In genomic region chr15:63480441-63480821, GRCh38 we compare ENCODE assay signal across 12 cellular contexts. TPM values are rescaled to one million over a fixed set of nuclear protein-coding genes. Genes with fewer than 3 reads are reported as not detected.
A peak's percentile ranks its signal among the peaks of the same experiment; 100 is the strongest.
DNase-seq lines count a peak whose midpoint lies in the region; ATAC-seq and TF ChIP-seq lines count a peak whose summit lies in the region.
"Had no signal": no experiment of that assay in that cellular context is flagged by ENCODE, and none has a peak within 500 bp of the region (broad histone marks: within the 10 kb centered on the region; RNA-seq: fewer than 3 reads in every experiment).

No MANE protein-coding gene starts in this region.

- H3K9me3 Mint-ChIP-seq in stimulated activated naive CD8-positive, alpha-beta T cell treated with anti-CD3 and anti-CD28 coated beads, Interleukin-15, Interleukin-2, amounts not matched to agents 100 ng/mL and 50 ng/mL, for 24 hours, result no peaks in the 10 kb centered on the region
- H3K9me3 Mint-ChIP-seq in activated B cell treated with CpG ODN at 0.5 μM for 24 hours, result no peaks in the 10 kb centered on the region

- no peak for TF ChIP-seq POLR2A in lower leg skin (IDR thresholded peaks at IDR 0.05)

- TF ChIP-seq CTCF in activated B cell treated with CpG ODN at 0.5 μM for 24 hours (IDR thresholded peaks at IDR 0.05), result no peak
- TF ChIP-seq CTCF in lower leg skin (IDR thresholded peaks at IDR 0.05), result no peak

- ATAC-seq in stimulated activated naive CD8-positive, alpha-beta T cell treated with anti-CD3 and anti-CD28 coated beads, Interleukin-15, Interleukin-2, amounts not matched to agents 100 U/mL and 50 U/mL, for 24 hours, result no peak
- ATAC-seq in activated B cell treated with CpG ODN at 0.5 μM for 24 hours (ENCODE audit: low read depth), result no peak
- no peak for ATAC-seq in HG02870 (IDR thresholded peaks at IDR 0.05; ENCODE audit: unreplicated experiment)

- no peak overlapping the region for H3K4me3 ChIP-seq in lower leg skin (ENCODE audit: low read depth, poor library complexity, severe bottlenecking)
- H3K4me3 ChIP-seq: dorsolateral prefrontal cortex had no signal

- WGBS in lower leg skin, 2 donors, result 92% methylated on average over 2 of the region's 2 CpGs

- POLR2A ChIA-PET in activated B cell treated with CpG ODN at 0.5 μM for 24 hours (lab: Charles Lee), result interaction anchor here (0.6 to 18.4 kb wide), 6 partner anchors 11 to 610 kb away, joined by 3 to 509 read pairs (median 34); partner anchors contain the start of gene USP3

- H3K27me3 Mint-ChIP-seq in stimulated activated naive CD8-positive, alpha-beta T cell treated with anti-CD3 and anti-CD28 coated beads, Interleukin-15, Interleukin-2, amounts not matched to agents 100 ng/mL and 50 ng/mL, for 24 hours, result no peaks in the 10 kb centered on the region
- H3K27me3 Mint-ChIP-seq in activated B cell treated with CpG ODN at 0.5 μM for 24 hours, result no peaks in the 10 kb centered on the region

- DNase-seq in stimulated activated naive CD8-positive, alpha-beta T cell treated with anti-CD3 and anti-CD28 coated beads, Interleukin-15, Interleukin-2, amounts not matched to agents 100 U/mL and 50 U/mL, for 24 hours, result no peak
- DNase-seq in activated B cell treated with CpG ODN at 0.5 μM for 24 hours (no peak), kidney glomerular epithelial cell (lab: John Stamatoyannopoulos, UW) (peak; percentile 26), lower leg skin (ENCODE audit: low spot score in 2 of 2) (no peak), DMS 273 (lab: John Stamatoyannopoulos, UW; ENCODE audit: unreplicated experiment) (no peak), amygdala (lab: John Stamatoyannopoulos, UW) (no peak)
- DNase-seq: amniotic stem cell; dorsolateral prefrontal cortex; retina; stimulated activated CD4-positive, alpha-beta T cell treated with anti-CD3 and anti-CD28 coated beads, Interleukin-4, amount 100 ng/mL, for 4 hours had no signal

- no peak overlapping the region for H3K4me3 Mint-ChIP-seq in stimulated activated naive CD8-positive, alpha-beta T cell treated with anti-CD3 and anti-CD28 coated beads, Interleukin-15, Interleukin-2, amounts not matched to agents 100 ng/mL and 50 ng/mL, for 24 hours
- peak overlapping the region; percentile 74 for H3K4me3 Mint-ChIP-seq in activated B cell treated with CpG ODN at 0.5 μM for 24 hours

- no peaks in the 10 kb centered on the region for H3K36me3 Mint-ChIP-seq in stimulated activated naive CD8-positive, alpha-beta T cell treated with anti-CD3 and anti-CD28 coated beads, Interleukin-15, Interleukin-2, amounts not matched to agents 100 ng/mL and 50 ng/mL, for 24 hours (ENCODE audit: low read depth)
- H3K36me3 Mint-ChIP-seq in activated B cell treated with CpG ODN at 0.5 μM for 24 hours (ENCODE audit: low read depth), result no peaks in the 10 kb centered on the region

- CTCF ChIA-PET in activated B cell treated with CpG ODN at 0.5 μM for 24 hours (lab: Charles Lee), result interaction anchor here (0.8 to 3.9 kb wide), 6 partner anchors 9 to 117 kb away, joined by 3 to 22 read pairs (median 3); partner anchors contain the start of genes FBXL22 and USP3

- H3K4me1 Mint-ChIP-seq in stimulated activated naive CD8-positive, alpha-beta T cell treated with anti-CD3 and anti-CD28 coated beads, Interleukin-15, Interleukin-2, amounts not matched to agents 100 ng/mL and 50 ng/mL, for 24 hours (ENCODE audit: low read depth), result peaks cover 90% of the 10 kb centered on the region
- peaks cover 92% of the 10 kb centered on the region for H3K4me1 Mint-ChIP-seq in activated B cell treated with CpG ODN at 0.5 μM for 24 hours

- H3K27ac Mint-ChIP-seq in stimulated activated naive CD8-positive, alpha-beta T cell treated with anti-CD3 and anti-CD28 coated beads, Interleukin-15, Interleukin-2, amounts not matched to agents 100 ng/mL and 50 ng/mL, for 24 hours, result peak overlapping the region; percentile 84
- H3K27ac Mint-ChIP-seq in activated B cell treated with CpG ODN at 0.5 μM for 24 hours, result peak overlapping the region; percentile 97

- intact Hi-C loops in activated B cell treated with CpG ODN at 0.5 μM for 24 hours (cut with micrococcal nuclease), result no loop called here
- intact Hi-C loops in lower leg skin (cut with DNase I; ENCODE audit: low total_unique reads), result no loop called here

RNA-seq across cellular contexts. Expression of gene USP3, which starts 24.0 kb away (rescaled TPM):
- total RNA-seq in activated B cell treated with CpG ODN at 0.5 μM for 24 hours, result 92.7 and 110 TPM in 2 replicates
- 10 to 100 TPM; 43.9 to 66.5 (median 55.0) TPM for total RNA-seq in lower leg skin
